8 cellular contexts compared by ENCODE assay signal in genomic region chr9:6703898-6704639, GRCh38. TPM values are rescaled to one million over a fixed set of nuclear protein-coding genes. Genes with fewer than 3 reads are reported as not detected.
DNase-seq lines count a peak whose midpoint lies in the region; ATAC-seq and TF ChIP-seq lines count a peak whose summit lies in the region.

No MANE protein-coding gene starts in this region.

- H3K4me3 ChIP-seq in AG04450 (ENCODE audit: low read depth, low read length) (peak overlapping the region; percentile 77), endocrine pancreas (ENCODE audit: control insufficient read depth, insufficient read depth, low read length) (peak overlapping the region; percentile 69)

- POLR2A ChIA-PET in AG04450 (lab: Yijun Ruan, JAX), result interaction anchor here (0.7 to 1.4 kb wide), 2 partner anchors 22 to 142 kb away, joined by 4 to 5 read pairs; no protein-coding TSS in a partner anchor

- peaks cover 3% of the 10 kb centered on the region for H3K27me3 ChIP-seq in AG04450 (ENCODE audit: control insufficient read depth, insufficient read depth, low read length)
- H3K27me3 ChIP-seq in endocrine pancreas (ENCODE audit: control insufficient read depth, insufficient read depth, low read length), result no peaks in the 10 kb centered on the region

- peak overlapping the region; percentile 52 for H3K27ac ChIP-seq in AG04450 (ENCODE audit: low read depth, low read length)

- DNase-seq in AG04450 (ENCODE audit: low read depth, low spot score) (peak; percentile 44), NCI-H748 (lab: John Stamatoyannopoulos, UW; ENCODE audit: unreplicated experiment) (peak; percentile 92), midbrain (lab: John Stamatoyannopoulos, UW) (peak; percentile 92)
- peak; percentile 94 for DNase-seq in activated CD8-positive, alpha-beta memory T cell treated with anti-CD3 and anti-CD28 coated beads for 24 hours
- peak; percentile 86 for DNase-seq in stimulated activated CD8-positive, alpha-beta memory T cell treated with anti-CD3 and anti-CD28 coated beads, Interleukin-4, amount 100 ng/mL, for 24 hours (ENCODE audit: low read depth)

- no peak for TF ChIP-seq CTCF in AG04450 (IDR thresholded peaks at IDR 0.05; ENCODE audit: low read depth, low read length)

- H3K4me1 ChIP-seq in endocrine pancreas (ENCODE audit: control insufficient read depth, insufficient read depth, low read length), result peaks cover 5% of the 10 kb centered on the region

- peak; percentile 93 for ATAC-seq in HG03432 (IDR thresholded peaks at IDR 0.05; ENCODE audit: unreplicated experiment)

- no peaks in the 10 kb centered on the region for H3K36me3 ChIP-seq in endocrine pancreas (ENCODE audit: control insufficient read depth, insufficient read depth, low read length)

- CTCF ChIA-PET in AG04450 (lab: Charles Lee), result interaction anchor here (0.9 to 1.2 kb wide), 4 partner anchors 12 to 351 kb away, joined by 3 to 4 read pairs (median 4); no protein-coding TSS in a partner anchor

- peak; percentile 82 for TF ChIP-seq POLR2A in GM19099 (IDR thresholded peaks at IDR 0.05; ENCODE audit: extremely low read depth, insufficient read length, low read depth)

- H3K9ac ChIP-seq in endocrine pancreas (ENCODE audit: control insufficient read depth, insufficient read depth, low read length), result peak overlapping the region; percentile 97

- H3K9me3 ChIP-seq in AG04450 (ENCODE audit: control insufficient read depth, insufficient read depth, low read length), result peaks cover 5% of the 10 kb centered on the region; the same call in 1 of the 2 replicates
- H3K9me3 ChIP-seq in endocrine pancreas (ENCODE audit: control insufficient read depth, low read length), result no peaks in the 10 kb centered on the region

RNA-seq across cellular contexts. Expression of gene KDM4C, which starts 53.7 kb away (rescaled TPM):
- polyA plus RNA-seq in AG04450 (2011; rRNA removed), result 11.4 and 12.1 TPM in 2 replicates
- 39.8 and 40.7 TPM in 2 replicates for polyA minus RNA-seq in AG04450 (2011; rRNA and poly(A)+ RNA removed)

RNA-seq across cellular contexts. Expression of gene GLDC, which starts 58.5 kb away (rescaled TPM):
- polyA plus RNA-seq in AG04450 (2011; rRNA removed), result 0.17 and 0.20 TPM in 2 replicates
- polyA minus RNA-seq in AG04450 (2011; rRNA and poly(A)+ RNA removed), result not detected in 2 replicates

Comparison
In these comparisons a context has a peak if more than half of its experiments do, and no peak if none do; other contexts are left out.
1. Peak in every context shown above with its lines: DNase-seq, ATAC-seq, H3K4me3 ChIP-seq and H3K27ac ChIP-seq.
2. DNase-seq: peak in every context shown above with its lines; median percentile 94 in activated CD8-positive, alpha-beta memory T cell treated with anti-CD3 and anti-CD28 coated beads for 24 hours; 92 in NCI-H748; 92 in midbrain; 86 in stimulated activated CD8-positive, alpha-beta memory T cell treated with anti-CD3 and anti-CD28 coated beads, Interleukin-4, amount 100 ng/mL, for 24 hours; 44 in AG04450.